26 cellular contexts compared by ENCODE assay signal in the genomic region with DNA sequence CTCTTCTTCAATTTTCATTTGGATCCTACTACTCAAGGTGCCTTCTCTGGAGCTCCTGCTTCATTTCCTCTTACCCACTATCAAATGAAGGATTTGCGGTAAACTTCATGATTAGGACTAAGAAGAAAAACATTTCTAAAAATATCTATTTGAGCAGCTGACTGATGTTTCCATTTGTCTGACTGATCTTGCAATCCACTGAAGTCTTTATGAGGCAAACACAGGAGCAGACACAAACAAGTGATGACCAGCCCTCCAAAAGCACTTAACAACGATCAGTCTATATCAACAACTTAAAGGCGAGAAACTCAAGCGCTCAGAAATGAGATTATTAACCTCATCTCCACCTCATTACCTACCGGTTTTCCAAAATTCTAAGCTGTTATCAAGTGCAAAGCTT. TPM values are rescaled to one million over a fixed set of nuclear protein-coding genes. Genes with fewer than 3 reads are reported as not detected.
DNase-seq lines count a peak whose midpoint lies in the region; FAIRE-seq and TF ChIP-seq lines count a peak whose summit lies in the region.
"Had no signal": no experiment of that assay in that cellular context is flagged by ENCODE, and none has a peak within 500 bp of the region (broad histone marks: within the 10 kb centered on the region; RNA-seq: fewer than 3 reads in every experiment).

No MANE protein-coding gene starts in this region.

- H3K9me3 ChIP-seq in Peyer's patch (no peaks in the 10 kb centered on the region), BE2C (no peaks in the 10 kb centered on the region)
- H3K9me3 ChIP-seq: colonic mucosa, esophagus squamous epithelium, left lung, suprapubic skin had no signal

- peak; percentile 47 for FAIRE-seq in GM19239 (lab: Jason Lieb, UNC)

- H3K36me3 ChIP-seq in Peyer's patch (no peaks in the 10 kb centered on the region), BE2C (no peaks in the 10 kb centered on the region)
- H3K36me3 ChIP-seq: colonic mucosa, esophagus squamous epithelium, left lung, neural progenitor cell, suprapubic skin had no signal

- no peak overlapping the region for H3K4me3 Mint-ChIP-seq in chondrocyte (ENCODE audit: unreplicated experiment)
- no peak overlapping the region for H3K4me3 Mint-ChIP-seq in type B pancreatic cell
- H3K4me3 Mint-ChIP-seq: activated CD4-positive, alpha-beta T cell treated with anti-CD3 and anti-CD28 coated beads, Interleukin-2, amount 10 ng/mL, durations not matched to agents 7 days and 5 days; activated naive CD8-positive, alpha-beta T cell treated with anti-CD3 and anti-CD28 coated beads for 36 hours; CD4-positive, alpha-beta T cell; effector memory CD8-positive, alpha-beta T cell; neural progenitor cell; stimulated activated effector memory CD8-positive, alpha-beta T cell treated with anti-CD3 and anti-CD28 coated beads, Interleukin-12 subunit alpha, Interleukin-12 subunit beta, amount 100 ng/mL, for 72 hours had no signal

- TF ChIP-seq CTCF in chondrocyte (IDR thresholded peaks at IDR 0.05) (no peak), Peyer's patch (IDR thresholded peaks at IDR 0.05) (no peak), BE2C (IDR thresholded peaks at IDR 0.05; ENCODE audit: low read depth, low read length) (no peak), type B pancreatic cell (conservative IDR thresholded peaks at IDR 0.05) (no peak)

- no peak overlapping the region for H3K4me3 ChIP-seq in Peyer's patch
- no peak overlapping the region for H3K4me3 ChIP-seq in BE2C (ENCODE audit: low read depth, low read length)
- H3K4me3 ChIP-seq: colonic mucosa, esophagus squamous epithelium, left lung, neural progenitor cell, SJCRH30, suprapubic skin had no signal

- peak overlapping the region; percentile 7 for H3K27ac Mint-ChIP-seq in chondrocyte (ENCODE audit: unreplicated experiment)
- no peak overlapping the region for H3K27ac Mint-ChIP-seq in type B pancreatic cell
- H3K27ac Mint-ChIP-seq: activated CD4-positive, alpha-beta T cell treated with anti-CD3 and anti-CD28 coated beads, Interleukin-2, amount 10 ng/mL, durations not matched to agents 7 days and 5 days; activated naive CD8-positive, alpha-beta T cell treated with anti-CD3 and anti-CD28 coated beads for 36 hours; activated T-helper 2 cell treated with anti-CD3 and anti-CD28 coated beads, Interferon-gamma antibody, Interleukin-2, Interleukin-4, amounts not matched to agents 10 μg/mL and 5 μg/mL and 100 μg/mL, durations not matched to agents 14 hours and 24 hours and 36 hours; CD4-positive, alpha-beta T cell; effector memory CD8-positive, alpha-beta T cell; neural progenitor cell; stimulated activated effector memory CD8-positive, alpha-beta T cell treated with anti-CD3 and anti-CD28 coated beads, Interleukin-12 subunit alpha, Interleukin-12 subunit beta, amount 100 ng/mL, for 72 hours had no signal

- H3K4me1 ChIP-seq in Peyer's patch (peaks cover 0 to 34% (median under 1%) of the 10 kb centered on the region in 4 donors), BE2C (no peaks in the 10 kb centered on the region; the same call in 1 of the 2 replicates)
- H3K4me1 ChIP-seq: colonic mucosa, SJCRH30, suprapubic skin had no signal

- H3K4me1 Mint-ChIP-seq in chondrocyte (ENCODE audit: low read depth) (peaks cover 19% of the 10 kb centered on the region), type B pancreatic cell (ENCODE audit: unreplicated experiment) (no peaks in the 10 kb centered on the region)
- H3K4me1 Mint-ChIP-seq: neural progenitor cell had no signal

- H3K9me3 Mint-ChIP-seq in chondrocyte (ENCODE audit: low read depth), result no peaks in the 10 kb centered on the region
- no peaks in the 10 kb centered on the region for H3K9me3 Mint-ChIP-seq in type B pancreatic cell
- H3K9me3 Mint-ChIP-seq: activated T-helper 2 cell treated with anti-CD3 and anti-CD28 coated beads, Interferon-gamma antibody, Interleukin-2, Interleukin-4, amounts not matched to agents 10 μg/mL and 5 μg/mL and 100 μg/mL, durations not matched to agents 14 hours and 24 hours and 36 hours; CD4-positive, alpha-beta T cell; effector memory CD8-positive, alpha-beta T cell had no signal

- H3K27me3 Mint-ChIP-seq in chondrocyte (ENCODE audit: low read depth), result no peaks in the 10 kb centered on the region
- no peaks in the 10 kb centered on the region for H3K27me3 Mint-ChIP-seq in type B pancreatic cell
- H3K27me3 Mint-ChIP-seq: activated CD4-positive, alpha-beta T cell treated with anti-CD3 and anti-CD28 coated beads, Interleukin-2, amount 10 ng/mL, durations not matched to agents 7 days and 5 days; activated naive CD8-positive, alpha-beta T cell treated with anti-CD3 and anti-CD28 coated beads for 36 hours; CD4-positive, alpha-beta T cell; effector memory CD8-positive, alpha-beta T cell had no signal

- DNase-seq in GM19239 (ENCODE audit: insufficient read length, low spot score), result no peak
- peak; percentile 74 for DNase-seq in LHCN-M2 (ENCODE audit: low read depth)
- no peak for DNase-seq in chondrocyte (ENCODE audit: low spot score)
- peak; percentile 38 for DNase-seq in iris pigment epithelial cell (ENCODE audit: low read depth)
- no peak for DNase-seq in Peyer's patch
- DNase-seq in GM19238 (ENCODE audit: insufficient read length, low spot score), result no peak
- DNase-seq in BE2C, result no peak
- no peak for DNase-seq in type B pancreatic cell (ENCODE audit: extremely low spot score, unreplicated experiment)
- DNase-seq: activated CD4-positive, alpha-beta T cell treated with anti-CD3 and anti-CD28 coated beads, Interleukin-2, amount 10 ng/mL, durations not matched to agents 7 days and 5 days; activated naive CD8-positive, alpha-beta T cell treated with anti-CD3 and anti-CD28 coated beads for 36 hours; CD4-positive, alpha-beta T cell; colonic mucosa; effector memory CD8-positive, alpha-beta T cell; esophagus squamous epithelium; HCEC 1CT; KG1; left lung; NCI-H1694; NCI-H69; posterior cingulate gyrus; SJCRH30; stimulated activated CD4-positive, alpha-beta T cell treated with anti-CD3 and anti-CD28 coated beads, Interleukin-2, amount 100 ng/mL, for 24 hours had no signal

- no peak overlapping the region for H3K27ac ChIP-seq in Peyer's patch
- H3K27ac ChIP-seq: colonic mucosa, esophagus squamous epithelium, left lung, neural progenitor cell, SJCRH30, suprapubic skin had no signal

- TF ChIP-seq POLR2A in Peyer's patch (IDR thresholded peaks at IDR 0.05), result no peak

- H3K36me3 Mint-ChIP-seq in chondrocyte (ENCODE audit: low read depth), result peaks cover 2% of the 10 kb centered on the region
- H3K36me3 Mint-ChIP-seq in type B pancreatic cell, result peaks cover 28% of the 10 kb centered on the region

- H3K27me3 ChIP-seq in Peyer's patch, result no peaks in the 10 kb centered on the region
- H3K27me3 ChIP-seq in BE2C, result no peaks in the 10 kb centered on the region
- H3K27me3 ChIP-seq: colonic mucosa, esophagus squamous epithelium, left lung, neural progenitor cell, SJCRH30, suprapubic skin had no signal

RNA-seq across cellular contexts. Expression of a gene that starts 26.2 kb away (rescaled TPM):
- total RNA-seq in LHCN-M2 (2014; rRNA removed), result 50.5 and 56.8 TPM in 2 replicates
- polyA plus RNA-seq in LHCN-M2 (2012), result 12.6 TPM
- 94.2 to 105 TPM (median 95.3 TPM) in 3 replicates for total RNA-seq in chondrocyte
- 10 to 100 TPM; 39.0 to 69.3 (median 49.0) TPM for total RNA-seq in Peyer's patch
- polyA plus RNA-seq in BE2C (2012; ENCODE audit: insufficient read depth, insufficient read length, low read depth), result 15.2 TPM
- total RNA-seq in type B pancreatic cell (ENCODE audit: low replicate concordance), result 56.1 and 57.6 TPM in 2 replicates

Comparison
In these comparisons a context has a peak if more than half of its experiments do, and no peak if none do; other contexts are left out.
1. DNase-seq: peak in LHCN-M2 (single experiment) and iris pigment epithelial cell (single experiment); none in GM19239 (single experiment), chondrocyte (single experiment), Peyer's patch (0 of 3), GM19238 (single experiment), BE2C (single experiment) and type B pancreatic cell (single experiment).